ENCODE assay signal across 8 cellular contexts in the genomic region with DNA sequence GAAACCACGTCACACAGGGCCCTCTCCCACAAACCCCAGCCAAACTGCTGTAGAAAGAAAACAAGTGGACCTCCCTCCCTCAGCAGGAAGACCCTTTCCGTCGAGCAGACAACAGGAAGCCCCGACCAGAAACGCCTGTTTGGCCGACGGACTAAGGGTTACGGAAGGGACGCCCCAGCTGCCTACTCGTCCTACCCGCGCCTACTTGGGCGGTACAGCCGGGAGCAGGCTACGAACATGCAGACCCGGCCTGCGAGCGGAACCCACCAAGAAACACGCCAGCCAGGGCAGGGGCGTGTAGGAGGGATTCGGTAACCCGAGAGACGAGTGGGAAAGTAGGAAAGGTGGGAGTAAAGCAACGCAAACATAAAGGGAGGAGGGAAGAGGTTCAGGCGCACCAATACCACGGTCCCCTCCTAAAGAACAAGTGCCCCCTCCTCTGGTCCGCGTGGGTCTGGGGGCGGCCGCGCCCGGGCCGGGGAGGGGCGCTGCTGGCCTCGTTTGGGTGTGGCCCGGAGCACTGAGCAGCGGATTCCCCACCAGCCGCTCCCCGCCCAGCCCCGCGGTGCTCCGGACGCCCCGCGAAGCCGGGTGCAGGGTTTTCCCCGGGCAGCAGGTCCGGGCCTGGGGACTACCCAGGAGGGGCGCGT. TPM values are rescaled to one million over a fixed set of nuclear protein-coding genes. Genes with fewer than 3 reads are reported as not detected.
DNase-seq lines count a peak whose midpoint lies in the region; ATAC-seq and TF ChIP-seq lines count a peak whose summit lies in the region.

No MANE protein-coding gene starts in this region.

- H3K4me3 ChIP-seq in body of pancreas: peak overlapping the region; percentile 27 to 39

- H3K9me3 Mint-ChIP-seq in stimulated activated effector memory CD8-positive, alpha-beta T cell treated with anti-CD3 and anti-CD28 coated beads, Interleukin-12 subunit alpha, Interleukin-12 subunit beta, amount 100 ng/mL, for 72 hours: no peaks in the 10 kb centered on the region

- H3K4me1 Mint-ChIP-seq in stimulated activated effector memory CD8-positive, alpha-beta T cell treated with anti-CD3 and anti-CD28 coated beads, Interleukin-12 subunit alpha, Interleukin-12 subunit beta, amount 100 ng/mL, for 72 hours: peaks cover 56% of the 10 kb centered on the region

- no peaks in the 10 kb centered on the region for H3K36me3 ChIP-seq in body of pancreas (replicated peaks in 1 of 2; ENCODE audit: insufficient read depth in 1 of 2, low read depth in 2 of 2)

- no peaks in the 10 kb centered on the region for H3K27me3 ChIP-seq in body of pancreas

- ATAC-seq in SK-N-SH treated with all-trans-retinoic acid at 6 μM for 48 hours (peak; percentile 1; the same call in 1 of the 3 replicates), body of pancreas (peak; percentile 10), left colon (peak; percentile 22), GM21515 (IDR thresholded peaks at IDR 0.05; ENCODE audit: unreplicated experiment) (no peak), HG03175 (IDR thresholded peaks at IDR 0.05; ENCODE audit: unreplicated experiment) (no peak)
- peak; percentile 50 for ATAC-seq in stimulated activated effector memory CD8-positive, alpha-beta T cell treated with anti-CD3 and anti-CD28 coated beads, Interleukin-12 subunit alpha, Interleukin-12 subunit beta, amount 100 ng/mL, for 72 hours

- WGBS in body of pancreas, 2 donors: 7 to 8% methylated on average over 34 to 50 of the region's 50 CpGs

- H3K9me3 ChIP-seq in body of pancreas: no peaks in the 10 kb centered on the region

- H3K4me3 Mint-ChIP-seq in stimulated activated effector memory CD8-positive, alpha-beta T cell treated with anti-CD3 and anti-CD28 coated beads, Interleukin-12 subunit alpha, Interleukin-12 subunit beta, amount 100 ng/mL, for 72 hours: peak overlapping the region; percentile 89

- no peak for TF ChIP-seq POLR2A in body of pancreas (IDR thresholded peaks at IDR 0.05)

- no peak for TF ChIP-seq CTCF in body of pancreas (IDR thresholded peaks at IDR 0.05)

- peaks cover 57% of the 10 kb centered on the region for H3K4me1 ChIP-seq in body of pancreas

- peak overlapping the region; percentile 81 to 94 (median 88) for H3K27ac ChIP-seq in body of pancreas

- peak; percentile 34 for DNase-seq in HCEC 1CT
- peak; percentile 23 to 42 (median 28) for DNase-seq in body of pancreas
- peak; percentile 51 to 66 for DNase-seq in left colon
- DNase-seq in stimulated activated effector memory CD8-positive, alpha-beta T cell treated with anti-CD3 and anti-CD28 coated beads, Interleukin-12 subunit alpha, Interleukin-12 subunit beta, amount 100 ng/mL, for 72 hours (ENCODE audit: low spot score in 2 of 2): peak in 1 of 2 donors; percentile 78
- DNase-seq in AG08395 (ENCODE audit: low spot score): no peak

- H3K27ac Mint-ChIP-seq in stimulated activated effector memory CD8-positive, alpha-beta T cell treated with anti-CD3 and anti-CD28 coated beads, Interleukin-12 subunit alpha, Interleukin-12 subunit beta, amount 100 ng/mL, for 72 hours: peak overlapping the region; percentile 93

- peaks cover 44% of the 10 kb centered on the region for H3K36me3 Mint-ChIP-seq in stimulated activated effector memory CD8-positive, alpha-beta T cell treated with anti-CD3 and anti-CD28 coated beads, Interleukin-12 subunit alpha, Interleukin-12 subunit beta, amount 100 ng/mL, for 72 hours

- intact Hi-C loops in body of pancreas (cut with DNase I): no loop called here
- intact Hi-C loops in left colon (cut with DNase I, micrococcal nuclease): no loop called here

TF ChIP-seq in SK-N-SH treated with all-trans-retinoic acid at 6 μM for 48 hours, 23 proteins besides CTCF, POLR2A, EP300 and RAD21:
- TF ChIP-seq ZNF565 (CRISPR knock-in tag; conservative IDR thresholded peaks at IDR 0.05; ENCODE audit: low read depth) (no peak), ZNF8 (CRISPR knock-in tag; IDR thresholded peaks at IDR 0.05) (no peak), GLIS3 (CRISPR knock-in tag; IDR thresholded peaks at IDR 0.05) (no peak), TOX (CRISPR knock-in tag; IDR thresholded peaks at IDR 0.05; ENCODE audit: borderline replicate concordance) (no peak), CSDC2 (CRISPR knock-in tag; IDR thresholded peaks at IDR 0.05) (no peak), ISL1 (CRISPR knock-in tag; IDR thresholded peaks at IDR 0.05) (no peak), ZFP3 (CRISPR knock-in tag; IDR thresholded peaks at IDR 0.05) (no peak), SNAI2 (CRISPR knock-in tag; IDR thresholded peaks at IDR 0.05) (no peak), ARNTL (CRISPR knock-in tag; IDR thresholded peaks at IDR 0.05; ENCODE audit: borderline replicate concordance, low read depth) (no peak)
- TF ChIP-seq, protein P1, sequence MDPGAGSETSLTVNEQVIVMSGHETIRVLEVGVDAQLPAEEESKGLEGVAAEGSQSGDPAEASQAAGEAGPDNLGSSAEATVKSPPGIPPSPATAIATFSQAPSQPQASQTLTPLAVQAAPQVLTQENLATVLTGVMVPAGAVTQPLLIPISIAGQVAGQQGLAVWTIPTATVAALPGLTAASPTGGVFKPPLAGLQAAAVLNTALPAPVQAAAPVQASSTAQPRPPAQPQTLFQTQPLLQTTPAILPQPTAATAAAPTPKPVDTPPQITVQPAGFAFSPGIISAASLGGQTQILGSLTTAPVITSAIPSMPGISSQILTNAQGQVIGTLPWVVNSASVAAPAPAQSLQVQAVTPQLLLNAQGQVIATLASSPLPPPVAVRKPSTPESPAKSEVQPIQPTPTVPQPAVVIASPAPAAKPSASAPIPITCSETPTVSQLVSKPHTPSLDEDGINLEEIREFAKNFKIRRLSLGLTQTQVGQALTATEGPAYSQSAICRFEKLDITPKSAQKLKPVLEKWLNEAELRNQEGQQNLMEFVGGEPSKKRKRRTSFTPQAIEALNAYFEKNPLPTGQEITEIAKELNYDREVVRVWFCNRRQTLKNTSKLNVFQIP (CRISPR knock-in tag; IDR thresholded peaks at IDR 0.05; ENCODE audit: borderline replicate concordance, low read depth): no peak
- TF ChIP-seq, protein P2, sequence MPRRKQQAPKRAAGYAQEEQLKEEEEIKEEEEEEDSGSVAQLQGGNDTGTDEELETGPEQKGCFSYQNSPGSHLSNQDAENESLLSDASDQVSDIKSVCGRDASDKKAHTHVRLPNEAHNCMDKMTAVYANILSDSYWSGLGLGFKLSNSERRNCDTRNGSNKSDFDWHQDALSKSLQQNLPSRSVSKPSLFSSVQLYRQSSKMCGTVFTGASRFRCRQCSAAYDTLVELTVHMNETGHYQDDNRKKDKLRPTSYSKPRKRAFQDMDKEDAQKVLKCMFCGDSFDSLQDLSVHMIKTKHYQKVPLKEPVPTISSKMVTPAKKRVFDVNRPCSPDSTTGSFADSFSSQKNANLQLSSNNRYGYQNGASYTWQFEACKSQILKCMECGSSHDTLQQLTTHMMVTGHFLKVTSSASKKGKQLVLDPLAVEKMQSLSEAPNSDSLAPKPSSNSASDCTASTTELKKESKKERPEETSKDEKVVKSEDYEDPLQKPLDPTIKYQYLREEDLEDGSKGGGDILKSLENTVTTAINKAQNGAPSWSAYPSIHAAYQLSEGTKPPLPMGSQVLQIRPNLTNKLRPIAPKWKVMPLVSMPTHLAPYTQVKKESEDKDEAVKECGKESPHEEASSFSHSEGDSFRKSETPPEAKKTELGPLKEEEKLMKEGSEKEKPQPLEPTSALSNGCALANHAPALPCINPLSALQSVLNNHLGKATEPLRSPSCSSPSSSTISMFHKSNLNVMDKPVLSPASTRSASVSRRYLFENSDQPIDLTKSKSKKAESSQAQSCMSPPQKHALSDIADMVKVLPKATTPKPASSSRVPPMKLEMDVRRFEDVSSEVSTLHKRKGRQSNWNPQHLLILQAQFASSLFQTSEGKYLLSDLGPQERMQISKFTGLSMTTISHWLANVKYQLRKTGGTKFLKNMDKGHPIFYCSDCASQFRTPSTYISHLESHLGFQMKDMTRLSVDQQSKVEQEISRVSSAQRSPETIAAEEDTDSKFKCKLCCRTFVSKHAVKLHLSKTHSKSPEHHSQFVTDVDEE (CRISPR knock-in tag; IDR thresholded peaks at IDR 0.05): no peak

RNA-seq across cellular contexts. Expression of a gene that starts 0.5 kb away (rescaled TPM):
- total RNA-seq in body of pancreas (100 to 1,000 TPM in 1 of 2 donors, 10 to 100 TPM in 1; 40.7 to 105 TPM), left colon (1,000 to 10,000 TPM; 1,029 to 1,322 TPM)

RNA-seq across cellular contexts. Expression of a gene that starts 43.6 kb away (rescaled TPM):
- total RNA-seq in body of pancreas: 100 to 1,000 TPM in 1 of 2 donors, 10 to 100 TPM in 1; 76.1 to 101 TPM
- 100 to 1,000 TPM; 115 to 178 TPM for total RNA-seq in left colon

Comparison
In these comparisons a context has a peak if more than half of its experiments do, and no peak if none do; other contexts are left out.
1. ATAC-seq: peak in SK-N-SH treated with all-trans-retinoic acid at 6 μM for 48 hours (single experiment), body of pancreas (single experiment), left colon (single experiment) and stimulated activated effector memory CD8-positive, alpha-beta T cell treated with anti-CD3 and anti-CD28 coated beads, Interleukin-12 subunit alpha, Interleukin-12 subunit beta, amount 100 ng/mL, for 72 hours (single experiment); none in GM21515 (single experiment) and HG03175 (single experiment).
2. RNA of a gene that starts 0.5 kb away (total RNA-seq): 1,029 to 1,322 TPM in left colon; 40.7 to 105 TPM in body of pancreas; every median in the first group is over 4 times any median in the second.